ENCODE assay signal across 24 cellular contexts in the genomic region with DNA sequence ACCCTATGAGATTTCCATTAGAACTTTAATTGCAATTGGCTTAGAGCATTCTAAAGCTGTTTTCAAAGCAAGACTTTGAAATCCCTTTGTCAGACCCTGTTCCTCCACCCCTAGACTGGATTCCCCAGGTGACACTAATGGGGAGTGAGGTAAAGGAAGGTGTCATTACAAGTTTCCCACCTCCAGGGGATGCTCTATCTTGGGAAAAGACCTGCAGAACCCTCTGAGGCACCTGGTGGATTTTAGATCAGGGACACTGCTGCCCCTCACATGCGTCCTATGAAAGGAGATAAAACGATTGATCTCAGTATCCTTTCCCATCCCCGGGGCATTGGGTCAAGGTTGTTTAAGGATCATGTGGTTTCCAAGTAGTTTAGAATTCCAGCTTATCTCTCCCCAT.
DNase-seq lines count a peak whose midpoint lies in the region; ATAC-seq and TF ChIP-seq lines count a peak whose summit lies in the region.
"Had no signal": no experiment of that assay in that cellular context is flagged by ENCODE, and none has a peak within 500 bp of the region (broad histone marks: within the 10 kb centered on the region; RNA-seq: fewer than 3 reads in every experiment).

No MANE protein-coding gene starts in this region.

- BruUV-seq in Panc1 (replicated peaks; lab: Mats Ljungman, UMichigan) = no TSS peak

- intact Hi-C loops in Panc1 (cut with micrococcal nuclease; ENCODE audit: unreplicated experiment) = no loop called here

- H3K9me3 Mint-ChIP-seq in GM23338 = no peaks in the 10 kb centered on the region
- H3K9me3 Mint-ChIP-seq: activated B cell treated with CpG ODN at 0.5 μM for 24 hours; activated CD8-positive, alpha-beta T cell treated with anti-CD3 and anti-CD28 coated beads for 36 hours; activated naive CD4-positive, alpha-beta T cell treated with anti-CD3 and anti-CD28 coated beads, Interleukin-2, amount 10 ng/mL, durations not matched to agents 7 days and 5 days; activated T-cell treated with anti-CD3 and anti-CD28 coated beads, Interleukin-2, amount 50 U/mL, for 24 hours; nephron progenitor cell had no signal

- no peaks in the 10 kb centered on the region for H3K9me3 ChIP-seq in Panc1 (ENCODE audit: control insufficient read depth, insufficient read depth, low read depth, low read length)
- H3K9me3 ChIP-seq: psoas muscle, SJCRH30 had no signal

- peaks cover 4% of the 10 kb centered on the region; the same call in 1 of the 2 replicates for H3K9me2 ChIP-seq in GM23338 (ENCODE audit: insufficient read depth)

- in situ Hi-C loops in Panc1 (cut with HindIII; ENCODE audit: low pct_unique_long_range_greater_than_20kb, low sequenced_read_pairs) = no loop called here

- DNase-seq in DMS53 treated with DMSO at 0.1 percent for 48 hours (lab: John Stamatoyannopoulos, UW; ENCODE audit: unreplicated experiment) (peak; percentile 11), GM23338 (ENCODE audit: low spot score) (peak; percentile 80), Panc1 (ENCODE audit: low read depth, low spot score) (no peak), iPS DF 4.7 (ENCODE audit: extremely low read depth, low spot score) (peak; percentile 44), occipital lobe (lab: John Stamatoyannopoulos, UW) (no peak), GM20000 (ENCODE audit: low spot score) (no peak)
- DNase-seq in stimulated activated CD4-positive, alpha-beta T cell treated with anti-CD3 and anti-CD28 coated beads, Interleukin-4, amount 100 ng/mL, for 1 hour = no peak
- DNase-seq: activated B cell treated with CpG ODN at 0.5 μM for 24 hours; activated CD8-positive, alpha-beta T cell treated with anti-CD3 and anti-CD28 coated beads for 36 hours; activated naive CD4-positive, alpha-beta T cell treated with anti-CD3 and anti-CD28 coated beads, Interleukin-2, amount 10 ng/mL, durations not matched to agents 7 days and 5 days; activated T-cell treated with anti-CD3 and anti-CD28 coated beads, Interleukin-2, amount 50 U/mL, for 24 hours; aorta; GF-D8; left colon; midbrain; NCI-H1694 treated with DMSO at 0.1 percent for 48 hours; NCI-H446 treated with DMSO at 0.1 percent for 48 hours; nephron progenitor cell; psoas muscle; SJCRH30; T-helper 17 cell had no signal

- no peaks in the 10 kb centered on the region for H3K79me2 ChIP-seq in GM23338 (replicated peaks; ENCODE audit: insufficient read depth)
- H3K79me2 ChIP-seq: hepatocyte had no signal

- H3K4me1 ChIP-seq in GM23338 (ENCODE audit: insufficient read depth) = no peaks in the 10 kb centered on the region
- no peaks in the 10 kb centered on the region for H3K4me1 ChIP-seq in Panc1 (ENCODE audit: control insufficient read depth, insufficient read depth, low read length)
- H3K4me1 ChIP-seq: psoas muscle, SJCRH30 had no signal

- H3K27ac ChIP-seq in GM23338 (ENCODE audit: low read depth) (no peak overlapping the region), Panc1 (ENCODE audit: low read length) (no peak overlapping the region)
- H3K27ac ChIP-seq: hepatocyte, HL-60, psoas muscle, SJCRH30 had no signal

- CTCF ChIA-PET in Panc1 (lab: Charles Lee) = no interaction called here

- H3K27me3 ChIP-seq in GM23338 (ENCODE audit: insufficient read depth) (no peaks in the 10 kb centered on the region), Panc1 (ENCODE audit: control insufficient read depth, insufficient read depth, low read length) (no peaks in the 10 kb centered on the region)
- H3K27me3 ChIP-seq: hepatocyte, SJCRH30 had no signal

- no peak overlapping the region for H3K27ac Mint-ChIP-seq in GM23338
- H3K27ac Mint-ChIP-seq: activated B cell treated with CpG ODN at 0.5 μM for 24 hours; activated CD8-positive, alpha-beta T cell treated with anti-CD3 and anti-CD28 coated beads for 36 hours; activated naive CD4-positive, alpha-beta T cell treated with anti-CD3 and anti-CD28 coated beads, Interleukin-2, amount 10 ng/mL, durations not matched to agents 7 days and 5 days; activated T-cell treated with anti-CD3 and anti-CD28 coated beads, Interleukin-2, amount 50 U/mL, for 24 hours; B cell; nephron progenitor cell; T-helper 17 cell had no signal

- TF ChIP-seq CTCF in GM23338 (conservative IDR thresholded peaks at IDR 0.05; ENCODE audit: low read depth in 2 of 2) (peak; percentile 56 to 79), Panc1 (IDR thresholded peaks at IDR 0.05) (peak; percentile 15), GM20000 (IDR thresholded peaks at IDR 0.05; ENCODE audit: extremely low read depth, missing control alignments) (no peak)

- POLR2A ChIA-PET in Panc1 (lab: Charles Lee) = no interaction called here

- H3K36me3 Mint-ChIP-seq in GM23338 (ENCODE audit: low read depth) = no peaks in the 10 kb centered on the region
- H3K36me3 Mint-ChIP-seq: activated naive CD4-positive, alpha-beta T cell treated with anti-CD3 and anti-CD28 coated beads, Interleukin-2, amount 10 ng/mL, durations not matched to agents 7 days and 5 days had no signal

- H3F3A ChIP-seq in GM23338 (replicated peaks; ENCODE audit: low read depth) = no peaks in the 10 kb centered on the region

- no peak overlapping the region for H2AFZ ChIP-seq in GM23338
- H2AFZ ChIP-seq: hepatocyte had no signal

- H3K4me3 Mint-ChIP-seq in GM23338 = no peak overlapping the region
- H3K4me3 Mint-ChIP-seq: activated B cell treated with CpG ODN at 0.5 μM for 24 hours; activated CD8-positive, alpha-beta T cell treated with anti-CD3 and anti-CD28 coated beads for 36 hours; activated naive CD4-positive, alpha-beta T cell treated with anti-CD3 and anti-CD28 coated beads, Interleukin-2, amount 10 ng/mL, durations not matched to agents 7 days and 5 days; activated T-cell treated with anti-CD3 and anti-CD28 coated beads, Interleukin-2, amount 50 U/mL, for 24 hours; B cell; nephron progenitor cell; T-helper 17 cell had no signal

- peaks cover 4% of the 10 kb centered on the region for H3K27me3 Mint-ChIP-seq in GM23338 (ENCODE audit: insufficient read depth, low read depth, poor library complexity)

- H3K4me3 ChIP-seq in GM23338 (no peak overlapping the region), Panc1 (ENCODE audit: low read depth in 2 of 2, low read length in 2 of 2) (no peak overlapping the region)
- H3K4me3 ChIP-seq: hepatocyte, psoas muscle, SJCRH30 had no signal

- H3K4me2 ChIP-seq in GM23338 = no peak overlapping the region
- H3K4me2 ChIP-seq: hepatocyte had no signal

- no peaks in the 10 kb centered on the region for H4K20me1 ChIP-seq in GM23338 (replicated peaks; ENCODE audit: insufficient read depth)

- ATAC-seq in GM23338 = peak; percentile 99
- no peak for ATAC-seq in Panc1
- ATAC-seq: activated CD8-positive, alpha-beta T cell treated with anti-CD3 and anti-CD28 coated beads for 36 hours; left colon; psoas muscle; T-helper 17 cell had no signal

- H3K36me3 ChIP-seq in GM23338 (ENCODE audit: insufficient read depth) (no peaks in the 10 kb centered on the region), Panc1 (ENCODE audit: control insufficient read depth, insufficient read depth, low read length) (no peaks in the 10 kb centered on the region)
- H3K36me3 ChIP-seq: SJCRH30 had no signal

- H3K4me1 Mint-ChIP-seq in GM23338 = peaks cover 16% of the 10 kb centered on the region; the same call in 2 of the 3 replicates
- H3K4me1 Mint-ChIP-seq: activated B cell treated with CpG ODN at 0.5 μM for 24 hours; activated naive CD4-positive, alpha-beta T cell treated with anti-CD3 and anti-CD28 coated beads, Interleukin-2, amount 10 ng/mL, durations not matched to agents 7 days and 5 days; B cell; nephron progenitor cell; T-helper 17 cell had no signal

TF ChIP-seq in GM23338, 12 proteins besides CTCF, POLR2A, EP300 and RAD21:
- peak; percentile 23; the same call in 1 of the 2 replicates for TF ChIP-seq CREB1 (CRISPR knock-in tag; IDR thresholded peaks at IDR 0.05; ENCODE audit: low read depth)
- no peak for TF ChIP-seq EZH2 (IDR thresholded peaks at IDR 0.05; ENCODE audit: low read depth, unreplicated experiment)

Comparison
In these comparisons a context has a peak if more than half of its experiments do, and no peak if none do; other contexts are left out.
1. DNase-seq: peak in DMS53 treated with DMSO at 0.1 percent for 48 hours (single experiment), GM23338 (single experiment) and iPS DF 4.7 (single experiment); none in Panc1 (single experiment), occipital lobe (single experiment), stimulated activated CD4-positive, alpha-beta T cell treated with anti-CD3 and anti-CD28 coated beads, Interleukin-4, amount 100 ng/mL, for 1 hour (single experiment) and GM20000 (single experiment).